In the genomic region with DNA sequence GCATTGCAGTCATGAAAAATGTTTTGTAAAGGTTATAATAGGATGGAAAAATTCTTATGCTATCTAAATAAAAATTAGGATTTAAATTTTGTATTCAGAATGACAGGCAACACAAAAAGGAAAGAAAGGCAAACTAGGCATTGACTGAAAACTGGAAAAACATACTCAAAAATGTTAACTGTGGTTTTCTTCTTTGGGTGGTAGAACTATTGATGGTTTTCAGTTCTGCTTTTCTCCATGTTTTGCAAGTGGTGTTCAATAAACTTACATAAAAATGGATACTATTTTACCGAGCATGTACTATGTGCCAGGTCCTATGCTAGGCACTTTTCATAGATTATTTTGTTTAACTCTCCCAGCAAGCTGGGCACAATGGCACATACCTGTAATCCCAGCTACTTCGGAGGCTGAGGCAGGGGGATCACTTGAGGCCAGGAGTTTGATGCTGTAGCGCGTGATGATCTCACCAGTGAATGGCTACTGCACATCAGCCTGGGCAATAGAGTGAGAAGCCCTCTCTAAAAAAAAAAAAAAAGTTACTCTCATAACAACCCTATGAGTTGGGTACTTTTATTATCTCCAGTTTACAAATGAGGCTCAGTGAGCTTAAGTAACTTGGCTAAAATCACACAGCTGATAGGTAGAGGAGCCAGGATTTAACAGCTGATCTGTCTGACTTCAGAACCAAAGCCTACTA, we compare ENCODE assay signal across 13 cellular contexts. TPM values are rescaled to one million over a fixed set of nuclear protein-coding genes. Genes with fewer than 3 reads are reported as not detected.
DNase-seq lines count a peak whose midpoint lies in the region; ATAC-seq and TF ChIP-seq lines count a peak whose summit lies in the region.
"Had no signal": no experiment of that assay in that cellular context is flagged by ENCODE, and none has a peak within 500 bp of the region (broad histone marks: within the 10 kb centered on the region; RNA-seq: fewer than 3 reads in every experiment).

No MANE protein-coding gene starts in this region.

- TF ChIP-seq CTCF in natural killer cell (IDR thresholded peaks at IDR 0.05), result no peak
- no peak for TF ChIP-seq CTCF in mammary epithelial cell (conservative IDR thresholded peaks at IDR 0.05 in 1 of 2, IDR thresholded peaks at IDR 0.05 in 1 of 2; ENCODE audit: extremely low read depth in 1 of 2, insufficient read depth in 1 of 2, low read depth in 1 of 2, low read length in 2 of 2)

- peaks cover 2% of the 10 kb centered on the region for H3K36me3 Mint-ChIP-seq in natural killer cell
- H3K36me3 Mint-ChIP-seq in activated CD4-positive, alpha-beta T cell treated with anti-CD3 and anti-CD28 coated beads for 36 hours (ENCODE audit: low read depth), result no peaks in the 10 kb centered on the region
- H3K36me3 Mint-ChIP-seq: activated naive CD4-positive, alpha-beta T cell treated with anti-CD3 and anti-CD28 coated beads, Interleukin-2, amount 50 U/mL, for 72 hours had no signal

- dilution Hi-C loops in mammary epithelial cell (cut with HindIII; ENCODE audit: low sequenced_read_pairs), result no loop called here

- H3K36me3 ChIP-seq in SK-N-MC (ENCODE audit: insufficient read depth, low read length) (no peaks in the 10 kb centered on the region), mammary epithelial cell (ENCODE audit: insufficient read depth, low read length) (no peaks in the 10 kb centered on the region)

- ATAC-seq in GM18858 (IDR thresholded peaks at IDR 0.05; ENCODE audit: unreplicated experiment) (peak; percentile 87), GM21526 (IDR thresholded peaks at IDR 0.05; ENCODE audit: low FRiP score, unreplicated experiment) (peak; percentile 79), HG03066 (IDR thresholded peaks at IDR 0.05; ENCODE audit: low read depth, unreplicated experiment) (peak; percentile 78), natural killer cell (no peak)
- no peak for ATAC-seq in activated CD4-positive, alpha-beta T cell treated with anti-CD3 and anti-CD28 coated beads for 36 hours

- no peak overlapping the region for H3K4me3 Mint-ChIP-seq in natural killer cell
- no peak overlapping the region for H3K4me3 Mint-ChIP-seq in activated CD4-positive, alpha-beta T cell treated with anti-CD3 and anti-CD28 coated beads for 36 hours
- H3K4me3 Mint-ChIP-seq: activated CD4-positive, alpha-beta T cell treated with anti-CD3 and anti-CD28 coated beads, Interleukin-2, amount 10 ng/mL, durations not matched to agents 7 days and 5 days had no signal

- H3K27ac ChIP-seq in SK-N-MC, result peak overlapping the region; percentile 98
- no peak overlapping the region for H3K27ac ChIP-seq in mammary epithelial cell (ENCODE audit: insufficient read depth, low read depth, low read length)

- no peaks in the 10 kb centered on the region for H3K79me2 ChIP-seq in mammary epithelial cell (ENCODE audit: insufficient read depth, low read length)

- no peaks in the 10 kb centered on the region; the same call in 1 of the 2 replicates for H3K9me3 ChIP-seq in SK-N-MC (ENCODE audit: low read depth, low read length)
- H3K9me3 ChIP-seq in mammary epithelial cell (replicated peaks; ENCODE audit: insufficient read depth, low read length), result no peaks in the 10 kb centered on the region

- no peaks in the 10 kb centered on the region for H4K20me1 ChIP-seq in mammary epithelial cell (ENCODE audit: insufficient read depth, low read length)

- CTCF ChIA-PET in activated CD4-positive, alpha-beta T cell treated with anti-CD3 and anti-CD28 coated beads for 36 hours (lab: Charles Lee), result interaction anchor here (0.6 to 2.1 kb wide), 2 partner anchors 21 to 48 kb away, joined by 3 to 7 read pairs; no protein-coding TSS in a partner anchor
- CTCF ChIA-PET in mammary epithelial cell (lab: Charles Lee; ENCODE audit: low non-redundant PET), result no interaction called here

- 88% methylated on average over 4 of the region's 4 CpGs for WGBS in mammary epithelial cell (ENCODE audit: low coverage, missing lambda C conversion rate)

- H3K4me1 ChIP-seq in mammary epithelial cell (ENCODE audit: insufficient read depth, low read length), result peaks cover 9% of the 10 kb centered on the region

- H3K4me2 ChIP-seq in mammary epithelial cell (ENCODE audit: insufficient read depth, low read depth, low read length), result no peak overlapping the region

- H3K27ac Mint-ChIP-seq in natural killer cell, result no peak overlapping the region
- no peak overlapping the region for H3K27ac Mint-ChIP-seq in activated CD4-positive, alpha-beta T cell treated with anti-CD3 and anti-CD28 coated beads for 36 hours
- H3K27ac Mint-ChIP-seq: activated CD4-positive, alpha-beta T cell treated with anti-CD3 and anti-CD28 coated beads, Interleukin-2, amount 10 ng/mL, durations not matched to agents 7 days and 5 days; activated naive CD4-positive, alpha-beta T cell treated with anti-CD3 and anti-CD28 coated beads, Interleukin-2, amount 50 U/mL, for 72 hours had no signal

- H3K9ac ChIP-seq in SK-N-MC (ENCODE audit: insufficient read length) (no peak overlapping the region), mammary epithelial cell (ENCODE audit: insufficient read depth, low read length) (no peak overlapping the region)

- no peaks in the 10 kb centered on the region for H3K9me3 Mint-ChIP-seq in natural killer cell
- no peaks in the 10 kb centered on the region for H3K9me3 Mint-ChIP-seq in activated CD4-positive, alpha-beta T cell treated with anti-CD3 and anti-CD28 coated beads for 36 hours (ENCODE audit: low read depth)
- H3K9me3 Mint-ChIP-seq: activated CD4-positive, alpha-beta T cell treated with anti-CD3 and anti-CD28 coated beads, Interleukin-2, amount 10 ng/mL, durations not matched to agents 7 days and 5 days; activated naive CD4-positive, alpha-beta T cell treated with anti-CD3 and anti-CD28 coated beads, Interleukin-2, amount 50 U/mL, for 72 hours had no signal

- no peak overlapping the region for H2AFZ ChIP-seq in mammary epithelial cell (ENCODE audit: low read depth, low read length)

- peaks cover under 1 to 6% of the 10 kb centered on the region in 2 donors for H3K27me3 Mint-ChIP-seq in natural killer cell (ENCODE audit: low read depth in 2 of 2)
- H3K27me3 Mint-ChIP-seq in activated CD4-positive, alpha-beta T cell treated with anti-CD3 and anti-CD28 coated beads for 36 hours, result no peaks in the 10 kb centered on the region

- no peak for DNase-seq in SK-N-MC (ENCODE audit: low read depth, low spot score)
- no peak for DNase-seq in natural killer cell
- DNase-seq in NAMALWA (ENCODE audit: low spot score), result no peak
- DNase-seq in activated CD4-positive, alpha-beta T cell treated with anti-CD3 and anti-CD28 coated beads for 36 hours, result no peak
- DNase-seq in mammary epithelial cell, result no peak
- DNase-seq: activated CD4-positive, alpha-beta T cell treated with anti-CD3 and anti-CD28 coated beads, Interleukin-2, amount 10 ng/mL, durations not matched to agents 7 days and 5 days; COR-L47; NCI-H2227 treated with DMSO at 0.1 percent for 48 hours; retina had no signal

- no peaks in the 10 kb centered on the region for H3K27me3 ChIP-seq in mammary epithelial cell (ENCODE audit: insufficient read depth, low read length)

- in situ Hi-C loops in mammary epithelial cell (cut with MboI; ENCODE audit: low sequenced_read_pairs in 2 of 2), result no loop called here

- intact Hi-C loops in natural killer cell (cut with micrococcal nuclease), result no loop called here
- intact Hi-C loops in activated CD4-positive, alpha-beta T cell treated with anti-CD3 and anti-CD28 coated beads for 36 hours (cut with DNase I, micrococcal nuclease), result no loop called here
- intact Hi-C loops in mammary epithelial cell (cut with micrococcal nuclease), result no loop called here

- H3K4me3 ChIP-seq in SK-N-MC (no peak overlapping the region), mammary epithelial cell (replicated peaks in 1 of 3; ENCODE audit: insufficient read depth in 1 of 3, low read depth in 2 of 3, low read length in 3 of 3) (no peak overlapping the region)

- no TSS peak for BruUV-seq in mammary epithelial cell (replicated peaks; lab: Mats Ljungman, UMichigan)

- no peaks in the 10 kb centered on the region for H3K4me1 Mint-ChIP-seq in natural killer cell
- no peaks in the 10 kb centered on the region for H3K4me1 Mint-ChIP-seq in activated CD4-positive, alpha-beta T cell treated with anti-CD3 and anti-CD28 coated beads for 36 hours
- H3K4me1 Mint-ChIP-seq: activated CD4-positive, alpha-beta T cell treated with anti-CD3 and anti-CD28 coated beads, Interleukin-2, amount 10 ng/mL, durations not matched to agents 7 days and 5 days had no signal

- POLR2A ChIA-PET in activated CD4-positive, alpha-beta T cell treated with anti-CD3 and anti-CD28 coated beads for 36 hours (lab: Charles Lee), result no interaction called here

RNA-seq across cellular contexts. Expression of a gene that starts 26.4 kb away (rescaled TPM):
- total RNA-seq in natural killer cell (10 to 100 TPM; 68.8 to 97.7 (median 71.1) TPM), mammary epithelial cell (10 to 100 TPM; 19.4 to 62.2 TPM)
- 10 to 100 TPM in 1 of 2 experiments, 1 to 10 TPM in 1; 8.6 to 11.8 TPM for total RNA-seq in activated CD4-positive, alpha-beta T cell treated with anti-CD3 and anti-CD28 coated beads for 36 hours
- polyA plus RNA-seq in mammary epithelial cell, result 6.1 TPM
- 50.2 TPM for polyA minus RNA-seq in mammary epithelial cell

RNA-seq across cellular contexts. Expression of a gene that starts 28.4 kb away (rescaled TPM):
- total RNA-seq in natural killer cell (10 to 100 TPM in 1 of 3 donors, 1 to 10 TPM in 2; 2.0 to 19.4 (median 2.0) TPM), mammary epithelial cell (100 to 1,000 TPM in 1 of 2 donors, 10 to 100 TPM in 1; 88.4 to 123 TPM)
- 10 to 100 TPM; 13.7 to 15.6 TPM for total RNA-seq in activated CD4-positive, alpha-beta T cell treated with anti-CD3 and anti-CD28 coated beads for 36 hours
- polyA plus RNA-seq in mammary epithelial cell, result 74.7 TPM
- 44.0 TPM for polyA minus RNA-seq in mammary epithelial cell

Comparison
In these comparisons a context has a peak if more than half of its experiments do, and no peak if none do; other contexts are left out.
1. ATAC-seq: peak in GM18858 (single experiment), GM21526 (single experiment) and HG03066 (single experiment); none in natural killer cell (0 of 3) and activated CD4-positive, alpha-beta T cell treated with anti-CD3 and anti-CD28 coated beads for 36 hours (single experiment).
2. RNA of a gene that starts 28.4 kb away (total RNA-seq): 88.4 to 123 TPM in mammary epithelial cell; 13.7 to 15.6 TPM in activated CD4-positive, alpha-beta T cell treated with anti-CD3 and anti-CD28 coated beads for 36 hours and 2.0 to 19.4 TPM in natural killer cell; every median in the first group is over 4 times any median in the second.